In the genomic region with DNA sequence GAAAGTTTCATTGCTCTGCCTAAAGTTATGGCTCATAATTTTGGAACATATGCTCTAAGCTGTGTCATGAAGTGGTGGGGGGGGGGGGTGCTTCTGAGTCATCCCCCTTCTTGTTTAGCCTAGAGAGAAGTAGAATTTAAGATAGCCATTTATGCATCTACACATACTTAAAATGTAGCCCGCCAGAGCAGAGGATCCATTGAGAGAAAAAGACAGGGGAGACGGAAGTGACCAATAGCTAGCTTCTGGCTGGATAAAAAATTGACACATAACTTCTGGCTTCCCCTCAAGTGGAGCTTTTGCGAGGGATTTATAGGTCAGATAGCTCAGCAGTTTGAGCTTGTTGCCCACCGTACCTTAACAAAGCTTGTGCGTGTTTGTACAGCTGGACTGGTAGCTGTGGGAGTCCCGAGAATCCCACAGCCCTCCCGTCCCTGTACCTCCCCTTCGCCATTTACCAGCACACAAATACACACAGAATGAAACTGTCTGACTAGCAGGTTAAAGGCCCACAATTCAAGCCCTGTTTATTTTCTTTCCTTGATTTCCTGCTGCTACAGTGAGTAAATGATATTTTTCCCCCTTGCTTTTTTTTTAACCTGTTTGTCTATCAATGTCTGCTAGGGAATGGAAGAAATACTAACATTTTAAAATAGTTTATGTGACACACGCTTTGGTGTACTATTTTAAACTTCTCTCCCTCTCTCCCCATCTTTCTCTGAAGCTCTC, we compare ENCODE assay signal across 13 cellular contexts.
A peak's percentile ranks its signal among the peaks of the same experiment; 100 is the strongest.
DNase-seq lines count a peak whose midpoint lies in the region; TF ChIP-seq lines count a peak whose summit lies in the region.
"Had no signal": no experiment of that assay in that cellular context is flagged by ENCODE, and none has a peak within 500 bp of the region (broad histone marks: within the 10 kb centered on the region; RNA-seq: fewer than 3 reads in every experiment).

No MANE protein-coding gene starts in this region.

- POLR2A ChIA-PET in RWPE1 (lab: Yijun Ruan, JAX; ENCODE audit: low non-redundant PET) = no interaction called here

- H3K27ac ChIP-seq in RWPE1 = no peak overlapping the region
- H3K27ac ChIP-seq: uterus had no signal

- CTCF ChIA-PET in RWPE1 (lab: Yijun Ruan, JAX) = no interaction called here

- TF ChIP-seq CTCF in RWPE1 (conservative IDR thresholded peaks at IDR 0.05; ENCODE audit: low read depth) = no peak
- TF ChIP-seq CTCF in fibroblast of the aortic adventitia (IDR thresholded peaks at IDR 0.05; ENCODE audit: insufficient read depth, low read length) = no peak

- no peak overlapping the region for H3K4me3 ChIP-seq in fibroblast of the aortic adventitia (ENCODE audit: low read depth, low read length)
- H3K4me3 ChIP-seq: lung, uterus had no signal

- DNase-seq in A172 (ENCODE audit: low spot score) = peak; percentile 54
- DNase-seq in LHCN-M2 (ENCODE audit: low read depth) = peak; percentile 94
- DNase-seq in RWPE1 (ENCODE audit: low spot score) = peak; percentile 49
- DNase-seq in fibroblast of the aortic adventitia (ENCODE audit: low read depth) = peak; percentile 64
- DNase-seq in activated gamma-delta T cell treated with Interleukin-2 at 50 U/mL for 16 hours = no peak
- no peak for DNase-seq in UCSD-AML1 (lab: John Stamatoyannopoulos, UW; ENCODE audit: unreplicated experiment)
- no peak for DNase-seq in cortex of kidney (lab: John Stamatoyannopoulos, UW)
- DNase-seq in ureter (ENCODE audit: low spot score) = no peak
- DNase-seq: activated B cell treated with CpG ODN at 0.5 μM for 24 hours, cerebellar nuclear complex, MV-4-11, uterus had no signal

Comparison
In these comparisons a context has a peak if more than half of its experiments do, and no peak if none do; other contexts are left out.
1. DNase-seq: peak in A172 (single experiment), LHCN-M2 (single experiment), RWPE1 (single experiment) and fibroblast of the aortic adventitia (single experiment); none in activated gamma-delta T cell treated with Interleukin-2 at 50 U/mL for 16 hours (single experiment), UCSD-AML1 (single experiment), cortex of kidney (single experiment) and ureter (single experiment).